ENCODE assay signal across 11 cellular contexts in the genomic region with DNA sequence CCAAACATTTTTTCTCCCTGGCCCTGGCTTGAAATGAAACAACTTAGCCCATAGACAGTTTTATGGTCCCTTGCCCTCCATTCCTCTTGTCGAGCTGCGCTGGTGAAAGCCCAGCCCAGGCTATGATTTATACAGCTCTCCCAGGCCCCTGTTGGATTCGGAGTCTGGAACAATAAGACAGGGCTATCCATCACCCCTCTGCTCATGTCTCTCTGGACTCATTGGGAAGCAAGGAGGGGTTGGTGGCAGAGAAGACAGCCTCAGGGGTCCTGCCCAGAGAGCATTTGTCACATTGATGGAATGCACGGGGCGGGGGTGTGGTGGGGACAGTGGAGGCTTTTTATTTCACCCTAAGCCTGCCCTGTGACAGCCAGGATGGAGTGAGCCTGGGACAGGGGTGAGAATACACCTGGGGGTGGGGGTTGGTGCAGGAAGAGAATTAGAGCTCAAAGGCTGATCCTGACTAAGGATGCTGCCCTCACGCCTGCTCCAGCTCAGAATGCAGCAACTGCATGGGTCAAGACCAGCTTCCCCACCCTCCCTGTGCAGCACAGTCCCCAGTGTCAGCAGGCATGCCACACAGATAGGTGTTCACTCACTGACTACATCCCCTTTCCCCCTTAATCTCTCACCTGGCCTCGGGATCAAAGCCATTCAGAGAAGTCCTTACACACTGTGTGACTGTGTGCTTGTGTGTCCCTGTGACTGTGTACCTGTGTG. TPM values are rescaled to one million over a fixed set of nuclear protein-coding genes. Genes with fewer than 3 reads are reported as not detected.
"Had no signal": no experiment of that assay in that cellular context is flagged by ENCODE, and none has a peak within 500 bp of the region (broad histone marks: within the 10 kb centered on the region; RNA-seq: fewer than 3 reads in every experiment).

No MANE protein-coding gene starts in this region.

- H3K27ac ChIP-seq: esophagus muscularis mucosa, neutrophil, skin epidermis, tibial nerve had no signal

- H3K9me3 Mint-ChIP-seq: activated T-helper 17 cell treated with anti-CD3 and anti-CD28 coated beads, Interleukin-2, amount 50 U/mL, for 72 hours had no signal

- H3K36me3 Mint-ChIP-seq: activated naive CD8-positive, alpha-beta T cell had no signal

- DNase-seq: activated CD4-positive, alpha-beta T cell treated with anti-CD3 and anti-CD28 coated beads for 4 hours; left colon; mammary epithelial cell had no signal

- ATAC-seq: left colon had no signal

- H3K4me1 ChIP-seq: esophagus muscularis mucosa, tibial nerve had no signal

- H3K36me3 ChIP-seq: esophagus muscularis mucosa, neutrophil, tibial nerve had no signal

- H3K9me3 ChIP-seq: esophagus muscularis mucosa, neutrophil had no signal

- H3K4me3 Mint-ChIP-seq: activated naive CD8-positive, alpha-beta T cell; activated T-helper 17 cell treated with anti-CD3 and anti-CD28 coated beads, Interleukin-2, amount 50 U/mL, for 72 hours had no signal

- H3K4me1 Mint-ChIP-seq: activated T-helper 17 cell treated with anti-CD3 and anti-CD28 coated beads, Interleukin-2, amount 50 U/mL, for 72 hours had no signal

- H3K4me3 ChIP-seq: esophagus muscularis mucosa, skin epidermis, tibial nerve had no signal

- H3K27ac Mint-ChIP-seq: activated naive CD8-positive, alpha-beta T cell; activated T-helper 17 cell treated with anti-CD3 and anti-CD28 coated beads, Interleukin-2, amount 50 U/mL, for 72 hours had no signal

RNA-seq across cellular contexts. Expression of gene PKNOX2, which starts 10.0 kb away (rescaled TPM):
- total RNA-seq: activated T-helper 17 cell treated with anti-CD3 and anti-CD28 coated beads, Interleukin-2, amount 50 U/mL, for 72 hours; dermis microvascular lymphatic vessel endothelial cell; T-helper 1 cell treated with Interleukin-12 subunit alpha and Interleukin-12 subunit beta and Interleukin-4 antibody, amounts not matched to agents 30 ng/mL and 1 ng/mL, for 36 hours had no signal
